In the genomic region with DNA sequence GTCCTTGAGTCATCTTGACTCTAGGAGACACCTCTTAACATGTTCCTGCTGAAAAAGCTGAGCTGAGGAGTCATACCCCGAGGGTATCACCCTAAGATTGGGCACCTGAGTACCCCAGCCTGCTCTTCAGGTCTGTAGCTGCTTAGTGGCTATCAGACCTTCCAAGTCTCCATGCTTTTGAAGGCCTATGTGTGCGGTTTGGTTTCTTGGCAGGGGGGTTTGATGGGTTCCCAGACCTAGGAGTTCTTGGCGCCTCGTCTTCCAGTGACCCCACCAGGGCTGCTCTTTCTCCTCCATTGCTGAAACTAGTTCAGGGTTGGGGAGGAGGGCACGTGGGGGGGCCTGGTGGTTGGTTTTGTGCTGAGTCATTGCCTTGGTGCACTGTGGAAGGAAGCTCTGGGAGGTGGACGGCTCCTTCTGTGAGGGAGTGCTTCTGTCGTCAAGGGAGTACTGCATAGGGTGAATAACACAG, we compare ENCODE assay signal across 1 cellular context.
TF ChIP-seq lines count a peak whose summit lies in the region.

No MANE protein-coding gene starts in this region.

TF ChIP-seq in K562, 482 proteins besides CTCF, POLR2A, EP300 and RAD21 (continued from another document):
- TF ChIP-seq, protein P1, sequence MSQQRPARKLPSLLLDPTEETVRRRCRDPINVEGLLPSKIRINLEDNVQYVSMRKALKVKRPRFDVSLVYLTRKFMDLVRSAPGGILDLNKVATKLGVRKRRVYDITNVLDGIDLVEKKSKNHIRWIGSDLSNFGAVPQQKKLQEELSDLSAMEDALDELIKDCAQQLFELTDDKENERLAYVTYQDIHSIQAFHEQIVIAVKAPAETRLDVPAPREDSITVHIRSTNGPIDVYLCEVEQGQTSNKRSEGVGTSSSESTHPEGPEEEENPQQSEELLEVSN (IDR thresholded peaks at IDR 0.05; ENCODE audit: borderline replicate concordance in 1 of 2, extremely low read depth in 1 of 2, insufficient read depth in 1 of 2, insufficient read length in 1 of 2, low read depth in 1 of 2, low read length in 1 of 2, poor library complexity in 1 of 2, severe bottlenecking in 1 of 2) = peak in 1 of 2 experiments; percentile 65
- TF ChIP-seq L3MBTL2 (IDR thresholded peaks at IDR 0.05) (peak; percentile 89), RNF2 (IDR thresholded peaks at IDR 0.05) (peak; percentile 42; the same call in 1 of the 2 replicates), PHF20 (IDR thresholded peaks at IDR 0.05; ENCODE audit: partially characterized antibody) (no peak), MTA3 (IDR thresholded peaks at IDR 0.05; ENCODE audit: borderline replicate concordance) (peak; percentile 78; the same call in 1 of the 2 replicates), U2AF1 (optimal IDR thresholded peaks at IDR 0.05; ENCODE audit: low read depth, low read length) (no peak), SNRNP70 (optimal IDR thresholded peaks at IDR 0.05; ENCODE audit: low read depth, low read length) (no peak), ZNF232 (CRISPR knock-in tag; IDR thresholded peaks at IDR 0.05) (no peak)
- TF ChIP-seq, protein P2, sequence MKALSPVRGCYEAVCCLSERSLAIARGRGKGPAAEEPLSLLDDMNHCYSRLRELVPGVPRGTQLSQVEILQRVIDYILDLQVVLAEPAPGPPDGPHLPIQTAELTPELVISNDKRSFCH (CRISPR knock-in tag; IDR thresholded peaks at IDR 0.05) = peak; percentile 3; the same call in 1 of the 2 replicates
- TF ChIP-seq, protein P2 (tag; IDR thresholded peaks at IDR 0.05) = no peak
- TF ChIP-seq, protein P3, sequence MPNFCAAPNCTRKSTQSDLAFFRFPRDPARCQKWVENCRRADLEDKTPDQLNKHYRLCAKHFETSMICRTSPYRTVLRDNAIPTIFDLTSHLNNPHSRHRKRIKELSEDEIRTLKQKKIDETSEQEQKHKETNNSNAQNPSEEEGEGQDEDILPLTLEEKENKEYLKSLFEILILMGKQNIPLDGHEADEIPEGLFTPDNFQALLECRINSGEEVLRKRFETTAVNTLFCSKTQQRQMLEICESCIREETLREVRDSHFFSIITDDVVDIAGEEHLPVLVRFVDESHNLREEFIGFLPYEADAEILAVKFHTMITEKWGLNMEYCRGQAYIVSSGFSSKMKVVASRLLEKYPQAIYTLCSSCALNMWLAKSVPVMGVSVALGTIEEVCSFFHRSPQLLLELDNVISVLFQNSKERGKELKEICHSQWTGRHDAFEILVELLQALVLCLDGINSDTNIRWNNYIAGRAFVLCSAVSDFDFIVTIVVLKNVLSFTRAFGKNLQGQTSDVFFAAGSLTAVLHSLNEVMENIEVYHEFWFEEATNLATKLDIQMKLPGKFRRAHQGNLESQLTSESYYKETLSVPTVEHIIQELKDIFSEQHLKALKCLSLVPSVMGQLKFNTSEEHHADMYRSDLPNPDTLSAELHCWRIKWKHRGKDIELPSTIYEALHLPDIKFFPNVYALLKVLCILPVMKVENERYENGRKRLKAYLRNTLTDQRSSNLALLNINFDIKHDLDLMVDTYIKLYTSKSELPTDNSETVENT (CRISPR knock-in tag; IDR thresholded peaks at IDR 0.05) = no peak
- TF ChIP-seq, protein P4, sequence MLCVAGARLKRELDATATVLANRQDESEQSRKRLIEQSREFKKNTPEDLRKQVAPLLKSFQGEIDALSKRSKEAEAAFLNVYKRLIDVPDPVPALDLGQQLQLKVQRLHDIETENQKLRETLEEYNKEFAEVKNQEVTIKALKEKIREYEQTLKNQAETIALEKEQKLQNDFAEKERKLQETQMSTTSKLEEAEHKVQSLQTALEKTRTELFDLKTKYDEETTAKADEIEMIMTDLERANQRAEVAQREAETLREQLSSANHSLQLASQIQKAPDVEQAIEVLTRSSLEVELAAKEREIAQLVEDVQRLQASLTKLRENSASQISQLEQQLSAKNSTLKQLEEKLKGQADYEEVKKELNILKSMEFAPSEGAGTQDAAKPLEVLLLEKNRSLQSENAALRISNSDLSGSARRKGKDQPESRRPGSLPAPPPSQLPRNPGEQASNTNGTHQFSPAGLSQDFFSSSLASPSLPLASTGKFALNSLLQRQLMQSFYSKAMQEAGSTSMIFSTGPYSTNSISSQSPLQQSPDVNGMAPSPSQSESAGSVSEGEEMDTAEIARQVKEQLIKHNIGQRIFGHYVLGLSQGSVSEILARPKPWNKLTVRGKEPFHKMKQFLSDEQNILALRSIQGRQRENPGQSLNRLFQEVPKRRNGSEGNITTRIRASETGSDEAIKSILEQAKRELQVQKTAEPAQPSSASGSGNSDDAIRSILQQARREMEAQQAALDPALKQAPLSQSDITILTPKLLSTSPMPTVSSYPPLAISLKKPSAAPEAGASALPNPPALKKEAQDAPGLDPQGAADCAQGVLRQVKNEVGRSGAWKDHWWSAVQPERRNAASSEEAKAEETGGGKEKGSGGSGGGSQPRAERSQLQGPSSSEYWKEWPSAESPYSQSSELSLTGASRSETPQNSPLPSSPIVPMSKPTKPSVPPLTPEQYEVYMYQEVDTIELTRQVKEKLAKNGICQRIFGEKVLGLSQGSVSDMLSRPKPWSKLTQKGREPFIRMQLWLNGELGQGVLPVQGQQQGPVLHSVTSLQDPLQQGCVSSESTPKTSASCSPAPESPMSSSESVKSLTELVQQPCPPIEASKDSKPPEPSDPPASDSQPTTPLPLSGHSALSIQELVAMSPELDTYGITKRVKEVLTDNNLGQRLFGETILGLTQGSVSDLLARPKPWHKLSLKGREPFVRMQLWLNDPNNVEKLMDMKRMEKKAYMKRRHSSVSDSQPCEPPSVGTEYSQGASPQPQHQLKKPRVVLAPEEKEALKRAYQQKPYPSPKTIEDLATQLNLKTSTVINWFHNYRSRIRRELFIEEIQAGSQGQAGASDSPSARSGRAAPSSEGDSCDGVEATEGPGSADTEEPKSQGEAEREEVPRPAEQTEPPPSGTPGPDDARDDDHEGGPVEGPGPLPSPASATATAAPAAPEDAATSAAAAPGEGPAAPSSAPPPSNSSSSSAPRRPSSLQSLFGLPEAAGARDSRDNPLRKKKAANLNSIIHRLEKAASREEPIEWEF (CRISPR knock-in tag; IDR thresholded peaks at IDR 0.05) = no peak
